ENCODE assay signal across 31 cellular contexts in genomic region chr2:31277621-31278020, GRCh38.
"Had no signal": no experiment of that assay in that cellular context is flagged by ENCODE, and none has a peak within 500 bp of the region (broad histone marks: within the 10 kb centered on the region; RNA-seq: fewer than 3 reads in every experiment).

No MANE protein-coding gene starts in this region.

- H3K27me3 ChIP-seq: neural progenitor cell, ovary, testis, tibial artery, transverse colon, upper lobe of right lung, uterus had no signal

- DNase-seq: naive thymus-derived CD8-positive, alpha-beta T cell; occipital lobe; ovary; posterior cingulate gyrus; psoas muscle; right cardiac atrium; spleen; stimulated activated CD4-positive, alpha-beta T cell treated with anti-CD3 and anti-CD28 coated beads, Interleukin-12 subunit alpha, Interleukin-12 subunit beta, amount 100 ng/mL, for 4 hours; stimulated activated CD4-positive, alpha-beta T cell treated with anti-CD3 and anti-CD28 coated beads, Interleukin-1b, Interleukin-23, amount 100 ng/mL, for 48 hours; stimulated activated CD4-positive, alpha-beta T cell treated with anti-CD3 and anti-CD28 coated beads, Interleukin-4, amount 100 ng/mL, for 1 hour; stimulated activated CD4-positive, alpha-beta T cell treated with anti-CD3 and anti-CD28 coated beads, Interleukin-4, amount 100 ng/mL, for 4 hours; stimulated activated CD8-positive, alpha-beta memory T cell treated with anti-CD3 and anti-CD28 coated beads, Interleukin-4, amount 100 ng/mL, for 48 hours; stimulated activated naive CD4-positive, alpha-beta T cell; stimulated activated naive CD8-positive, alpha-beta T cell treated with anti-CD3 and anti-CD28 coated beads, Interleukin-15, amount 100 ng/mL, for 72 hours; stimulated activated naive CD8-positive, alpha-beta T cell treated with anti-CD3 and anti-CD28 coated beads, Interleukin-15, Interleukin-2, amounts not matched to agents 100 U/mL and 50 U/mL, for 24 hours; substantia nigra; testis; tibial artery; transverse colon; upper lobe of right lung; uterus had no signal

- H3K27ac Mint-ChIP-seq: naive thymus-derived CD8-positive, alpha-beta T cell; natural killer cell treated with Interleukin-12 subunit alpha and Interleukin-12 subunit beta and Interleukin-15 and Interleukin-18, amount 100 ng/mL, for 72 hours; neural progenitor cell; progenitor cell of endocrine pancreas; stimulated activated memory B cell treated with anti-CD40 and anti-IgM and Interleukin-4, amounts not matched to agents 10 μg/mL and 1 μg/mL and 100 μg/mL, for 72 hours; type B pancreatic cell had no signal

- H3K27me3 Mint-ChIP-seq: stimulated activated memory B cell treated with anti-CD40 and anti-IgM and Interleukin-4, amounts not matched to agents 10 μg/mL and 1 μg/mL and 100 μg/mL, for 72 hours had no signal

- H3K4me1 ChIP-seq: neural progenitor cell, parathyroid adenoma, psoas muscle, testis, transverse colon, uterus had no signal

- H3K4me3 Mint-ChIP-seq: naive thymus-derived CD8-positive, alpha-beta T cell; natural killer cell treated with Interleukin-12 subunit alpha and Interleukin-12 subunit beta and Interleukin-15 and Interleukin-18, amount 100 ng/mL, for 72 hours; neural progenitor cell; stimulated activated memory B cell treated with anti-CD40 and anti-IgM and Interleukin-4, amounts not matched to agents 10 μg/mL and 1 μg/mL and 100 μg/mL, for 72 hours; stimulated activated naive CD8-positive, alpha-beta T cell treated with anti-CD3 and anti-CD28 coated beads, Interleukin-15, amount 100 ng/mL, for 72 hours; type B pancreatic cell had no signal

- H3K4me2 ChIP-seq: neural progenitor cell, smooth muscle cell had no signal

- H3K9ac ChIP-seq: neural progenitor cell, parathyroid adenoma had no signal

- H3K4me3 ChIP-seq: neural progenitor cell, ovary, psoas muscle, skin epidermis, smooth muscle cell, spleen, suprapubic skin, testis, tibial artery, transverse colon, upper lobe of right lung, uterus had no signal

- H3K9me3 ChIP-seq: ovary, psoas muscle, spleen, suprapubic skin, testis, tibial artery, transverse colon, upper lobe of right lung, uterus had no signal

- H3K79me2 ChIP-seq: parathyroid adenoma had no signal

- ATAC-seq: naive thymus-derived CD8-positive, alpha-beta T cell; natural killer cell treated with Interleukin-12 subunit alpha and Interleukin-12 subunit beta and Interleukin-15 and Interleukin-18, amount 100 ng/mL, for 72 hours; psoas muscle; sciatic nerve; stimulated activated memory B cell treated with anti-CD40 and anti-IgM and Interleukin-4, amounts not matched to agents 10 μg/mL and 1 μg/mL and 100 μg/mL, for 72 hours; stimulated activated naive CD8-positive, alpha-beta T cell treated with anti-CD3 and anti-CD28 coated beads, Interleukin-15, amount 100 ng/mL, for 72 hours; stimulated activated naive CD8-positive, alpha-beta T cell treated with anti-CD3 and anti-CD28 coated beads, Interleukin-15, Interleukin-2, amounts not matched to agents 100 U/mL and 50 U/mL, for 24 hours; upper lobe of right lung had no signal

- H3K9me3 Mint-ChIP-seq: naive thymus-derived CD8-positive, alpha-beta T cell; natural killer cell treated with Interleukin-12 subunit alpha and Interleukin-12 subunit beta and Interleukin-15 and Interleukin-18, amount 100 ng/mL, for 72 hours; neural progenitor cell; stimulated activated memory B cell treated with anti-CD40 and anti-IgM and Interleukin-4, amounts not matched to agents 10 μg/mL and 1 μg/mL and 100 μg/mL, for 72 hours; stimulated activated naive CD8-positive, alpha-beta T cell treated with anti-CD3 and anti-CD28 coated beads, Interleukin-15, amount 100 ng/mL, for 72 hours; type B pancreatic cell had no signal

- H3K4me1 Mint-ChIP-seq: stimulated activated naive CD8-positive, alpha-beta T cell treated with anti-CD3 and anti-CD28 coated beads, Interleukin-15, amount 100 ng/mL, for 72 hours had no signal

- H2AFZ ChIP-seq: neural progenitor cell, parathyroid adenoma had no signal

- H3K36me3 ChIP-seq: neural progenitor cell, ovary, spleen, suprapubic skin, tibial artery, transverse colon, upper lobe of right lung, uterus had no signal

- H3K36me3 Mint-ChIP-seq: naive thymus-derived CD8-positive, alpha-beta T cell; natural killer cell treated with Interleukin-12 subunit alpha and Interleukin-12 subunit beta and Interleukin-15 and Interleukin-18, amount 100 ng/mL, for 72 hours; neural progenitor cell; stimulated activated memory B cell treated with anti-CD40 and anti-IgM and Interleukin-4, amounts not matched to agents 10 μg/mL and 1 μg/mL and 100 μg/mL, for 72 hours; type B pancreatic cell had no signal

- H3K27ac ChIP-seq: neural progenitor cell, ovary, parathyroid adenoma, psoas muscle, skin epidermis, spleen, suprapubic skin, testis, tibial artery, transverse colon, upper lobe of right lung, uterus had no signal
